7 cellular contexts compared by ENCODE assay signal in the genomic region with DNA sequence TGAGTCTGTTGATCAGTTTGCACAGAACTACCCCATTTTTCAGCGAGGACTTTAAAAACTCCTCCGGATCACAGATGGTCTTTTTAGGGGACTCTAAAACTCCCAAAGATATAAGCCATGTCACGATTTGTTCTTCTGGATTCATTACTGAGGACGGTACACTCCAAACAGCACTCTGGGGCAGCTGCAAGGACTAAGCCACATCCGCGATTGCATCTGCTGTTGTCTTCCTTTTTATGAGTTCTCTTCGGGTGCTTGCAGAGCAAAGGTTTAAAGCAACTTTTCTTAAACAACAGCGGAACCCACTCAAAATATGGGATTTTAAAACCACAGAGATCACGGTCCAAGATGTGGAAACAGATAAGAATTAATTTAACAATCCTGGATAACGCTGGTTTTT. TPM values are rescaled to one million over a fixed set of nuclear protein-coding genes. Genes with fewer than 3 reads are reported as not detected.
DNase-seq lines count a peak whose midpoint lies in the region; ATAC-seq and TF ChIP-seq lines count a peak whose summit lies in the region.

A gene with protein sequence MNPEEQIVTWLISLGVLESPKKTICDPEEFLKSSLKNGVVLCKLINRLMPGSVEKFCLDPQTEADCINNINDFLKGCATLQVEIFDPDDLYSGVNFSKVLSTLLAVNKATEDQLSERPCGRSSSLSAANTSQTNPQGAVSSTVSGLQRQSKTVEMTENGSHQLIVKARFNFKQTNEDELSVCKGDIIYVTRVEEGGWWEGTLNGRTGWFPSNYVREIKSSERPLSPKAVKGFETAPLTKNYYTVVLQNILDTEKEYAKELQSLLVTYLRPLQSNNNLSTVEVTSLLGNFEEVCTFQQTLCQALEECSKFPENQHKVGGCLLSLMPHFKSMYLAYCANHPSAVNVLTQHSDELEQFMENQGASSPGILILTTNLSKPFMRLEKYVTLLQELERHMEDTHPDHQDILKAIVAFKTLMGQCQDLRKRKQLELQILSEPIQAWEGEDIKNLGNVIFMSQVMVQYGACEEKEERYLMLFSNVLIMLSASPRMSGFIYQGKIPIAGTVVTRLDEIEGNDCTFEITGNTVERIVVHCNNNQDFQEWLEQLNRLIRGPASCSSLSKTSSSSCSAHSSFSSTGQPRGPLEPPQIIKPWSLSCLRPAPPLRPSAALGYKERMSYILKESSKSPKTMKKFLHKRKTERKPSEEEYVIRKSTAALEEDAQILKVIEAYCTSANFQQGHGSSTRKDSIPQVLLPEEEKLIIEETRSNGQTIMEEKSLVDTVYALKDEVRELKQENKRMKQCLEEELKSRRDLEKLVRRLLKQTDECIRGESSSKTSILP (minus strand): TSS at position 195 of the 400 bp plus-strand sequence. CDS start 50 bp downstream, at position 145.

- H3K4me1 ChIP-seq in lower lobe of right lung = peaks cover 10% of the 10 kb centered on the region
- no peaks in the 10 kb centered on the region for H3K4me1 ChIP-seq in neural progenitor cell

- no peak within 1 kb of the TSS for H3K9ac ChIP-seq in neural progenitor cell

- DNase-seq in lower lobe of right lung (no peak), neural progenitor cell (ENCODE audit: low spot score) (no peak), HT-29 (ENCODE audit: low spot score) (no peak)

- no peaks in the 10 kb centered on the region for H3K27me3 ChIP-seq in lower lobe of right lung (ENCODE audit: low read depth)
- H3K27me3 ChIP-seq in neural progenitor cell = no peaks in the 10 kb centered on the region

- H3K27ac ChIP-seq in lower lobe of right lung (peak within 1 kb of the TSS; percentile 73), neural progenitor cell (no peak within 1 kb of the TSS)

- H3K4me2 ChIP-seq in neural progenitor cell = no peak within 1 kb of the TSS

- no peak within 1 kb of the TSS for H2AFZ ChIP-seq in neural progenitor cell (replicated peaks)

- H3K36me3 ChIP-seq in lower lobe of right lung (no peaks in the 10 kb centered on the region), neural progenitor cell (no peaks in the 10 kb centered on the region)

- peak; percentile 66 for ATAC-seq in GM18867 (IDR thresholded peaks at IDR 0.05; ENCODE audit: unreplicated experiment)
- ATAC-seq in activated T-helper 17 cell treated with anti-CD3 and anti-CD28 coated beads, Interleukin-2, amount 50 U/mL, for 72 hours (replicated peaks) = peak; percentile 49
- ATAC-seq in lower lobe of right lung = peak; percentile 43 to 61
- no peak for ATAC-seq in HG03342 (IDR thresholded peaks at IDR 0.05; ENCODE audit: unreplicated experiment)

- H3K36me3 Mint-ChIP-seq in IgD-negative memory B cell (no peaks in the 10 kb centered on the region), neural progenitor cell (no peaks in the 10 kb centered on the region)
- peaks cover 31% of the 10 kb centered on the region for H3K36me3 Mint-ChIP-seq in activated T-helper 17 cell treated with anti-CD3 and anti-CD28 coated beads, Interleukin-2, amount 50 U/mL, for 72 hours (ENCODE audit: low read depth)

- H3K9me3 ChIP-seq in lower lobe of right lung (no peaks in the 10 kb centered on the region), neural progenitor cell (ENCODE audit: low read depth) (no peaks in the 10 kb centered on the region)

- peaks cover 16 to 39% (median 24%) of the 10 kb centered on the region in 3 donors for H3K4me1 Mint-ChIP-seq in IgD-negative memory B cell
- H3K4me1 Mint-ChIP-seq in activated T-helper 17 cell treated with anti-CD3 and anti-CD28 coated beads, Interleukin-2, amount 50 U/mL, for 72 hours = peaks cover 27% of the 10 kb centered on the region
- H3K4me1 Mint-ChIP-seq in neural progenitor cell = no peaks in the 10 kb centered on the region

- no peaks in the 10 kb centered on the region for H4K20me1 ChIP-seq in neural progenitor cell (ENCODE audit: low read depth)

- TF ChIP-seq CTCF in lower lobe of right lung (IDR thresholded peaks at IDR 0.05) (no peak), neural progenitor cell (IDR thresholded peaks at IDR 0.05) (no peak)

- H3K4me3 ChIP-seq in lower lobe of right lung = peak within 1 kb of the TSS; percentile 47
- no peak within 1 kb of the TSS for H3K4me3 ChIP-seq in neural progenitor cell

- H3K4me3 Mint-ChIP-seq in IgD-negative memory B cell (peak within 1 kb of the TSS; percentile 79 to 95 (median 90)), neural progenitor cell (no peak within 1 kb of the TSS)
- peak within 1 kb of the TSS; percentile 97 for H3K4me3 Mint-ChIP-seq in activated T-helper 17 cell treated with anti-CD3 and anti-CD28 coated beads, Interleukin-2, amount 50 U/mL, for 72 hours

- H3K27ac Mint-ChIP-seq in IgD-negative memory B cell = peak within 1 kb of the TSS; percentile 83 to 93 (median 86)
- peak within 1 kb of the TSS; percentile 91 for H3K27ac Mint-ChIP-seq in activated T-helper 17 cell treated with anti-CD3 and anti-CD28 coated beads, Interleukin-2, amount 50 U/mL, for 72 hours
- no peak within 1 kb of the TSS for H3K27ac Mint-ChIP-seq in neural progenitor cell

- H3K27me3 Mint-ChIP-seq in IgD-negative memory B cell = no peaks in the 10 kb centered on the region
- no peaks in the 10 kb centered on the region for H3K27me3 Mint-ChIP-seq in activated T-helper 17 cell treated with anti-CD3 and anti-CD28 coated beads, Interleukin-2, amount 50 U/mL, for 72 hours
- H3K27me3 Mint-ChIP-seq in neural progenitor cell (ENCODE audit: insufficient read depth, low read depth) = no peaks in the 10 kb centered on the region

- H3K9me3 Mint-ChIP-seq in IgD-negative memory B cell (no peaks in the 10 kb centered on the region), neural progenitor cell (no peaks in the 10 kb centered on the region)
- H3K9me3 Mint-ChIP-seq in activated T-helper 17 cell treated with anti-CD3 and anti-CD28 coated beads, Interleukin-2, amount 50 U/mL, for 72 hours = no peaks in the 10 kb centered on the region

- intact Hi-C loops in lower lobe of right lung (cut with DNase I) = no loop called here

- H3K79me2 ChIP-seq in neural progenitor cell (ENCODE audit: low read depth) = no peaks in the 10 kb centered on the region

- H3F3A ChIP-seq in neural progenitor cell (ENCODE audit: low read depth) = no peaks in the 10 kb centered on the region

RNA-seq across cellular contexts. Expression of the gene that starts here (rescaled TPM):
- 39.6 TPM for polyA plus RNA-seq in IgD-negative memory B cell
- total RNA-seq in activated T-helper 17 cell treated with anti-CD3 and anti-CD28 coated beads, Interleukin-2, amount 50 U/mL, for 72 hours = 10 to 100 TPM; 56.8 to 67.6 TPM
- total RNA-seq in lower lobe of right lung (33.7 TPM), neural progenitor cell (ENCODE audit: low replicate concordance) (2.0 and 3.2 TPM in 2 replicates)
- not detected in 2 replicates for total RNA-seq in HT-29 (2014; rRNA removed; shearing (Covaris generic))
